10 cellular contexts compared by ENCODE assay signal in genomic region chr19:3136684-3137055, GRCh38. TPM values are rescaled to one million over a fixed set of nuclear protein-coding genes. Genes with fewer than 3 reads are reported as not detected.
A peak's percentile ranks its signal among the peaks of the same experiment; 100 is the strongest.
DNase-seq lines count a peak whose midpoint lies in the region; ATAC-seq and TF ChIP-seq lines count a peak whose summit lies in the region.
"Had no signal": no experiment of that assay in that cellular context is flagged by ENCODE, and none has a peak within 500 bp of the region (broad histone marks: within the 10 kb centered on the region; RNA-seq: fewer than 3 reads in every experiment).

No MANE protein-coding gene starts in this region.

- H3K4me3 Mint-ChIP-seq in central memory CD8-positive, alpha-beta T cell: no peak overlapping the region

- H3K4me3 ChIP-seq in BLaER1 treated with 17β-estradiol and CSF1 and Interleukin-3, amounts not matched to agents 10 nM and 100 nM: peak overlapping the region; percentile 83 to 100 (median 99)
- H3K4me3 ChIP-seq in mucosa of descending colon (no peak overlapping the region), BE2C (ENCODE audit: low read depth, low read length) (no peak overlapping the region)

- no peaks in the 10 kb centered on the region for H3K27me3 ChIP-seq in BLaER1 treated with 17β-estradiol and CSF1 and Interleukin-3, amounts not matched to agents 10 nM and 100 nM
- no peaks in the 10 kb centered on the region for H3K27me3 ChIP-seq in BE2C

- H3K9me3 Mint-ChIP-seq in central memory CD8-positive, alpha-beta T cell: no peaks in the 10 kb centered on the region

- H3K27me3 Mint-ChIP-seq in central memory CD8-positive, alpha-beta T cell: peaks cover 8% of the 10 kb centered on the region

- ATAC-seq in central memory CD8-positive, alpha-beta T cell (replicated peaks; ENCODE audit: extremely low read depth, poor library complexity, severe bottlenecking): no peak
- peak; percentile 54 for ATAC-seq in mucosa of descending colon
- no peak for ATAC-seq in sciatic nerve

- peak; percentile 89 for DNase-seq in HPDE6-E6E7 (ENCODE audit: extremely low spot score)
- DNase-seq in central memory CD8-positive, alpha-beta T cell (ENCODE audit: low spot score in 2 of 2): no peak
- DNase-seq in mucosa of descending colon: peak in 1 of 3 donors; percentile 34
- DNase-seq in BE2C: no peak
- no peak for DNase-seq in activated effector memory CD4-positive, alpha-beta T cell treated with Interleukin-2 at 50 U/mL for 16 hours
- DNase-seq in superior temporal gyrus (ENCODE audit: extremely low spot score): no peak
- no peak for DNase-seq in sciatic nerve (ENCODE audit: low spot score)
- DNase-seq: NCI-H1930, small intestine had no signal

- H3K36me3 ChIP-seq in BLaER1 treated with 17β-estradiol and CSF1 and Interleukin-3, amounts not matched to agents 10 nM and 100 nM: peaks cover 0 to 27% (median 16%) of the 10 kb centered on the region in 11 experiments; a peak in 14 of 22 replicates
- no peaks in the 10 kb centered on the region for H3K36me3 ChIP-seq in mucosa of descending colon (ENCODE audit: low read depth)
- no peaks in the 10 kb centered on the region for H3K36me3 ChIP-seq in BE2C

- peaks cover 68 to 89% (median 80%) of the 10 kb centered on the region in 10 experiments for H3K4me1 ChIP-seq in BLaER1 treated with 17β-estradiol and CSF1 and Interleukin-3, amounts not matched to agents 10 nM and 100 nM
- no peaks in the 10 kb centered on the region for H3K4me1 ChIP-seq in mucosa of descending colon (ENCODE audit: low read depth)
- no peaks in the 10 kb centered on the region for H3K4me1 ChIP-seq in BE2C

- intact Hi-C loops in mucosa of descending colon (cut with DNase I, micrococcal nuclease) (no loop called here), sciatic nerve (cut with DNase I) (no loop called here)

- no peaks in the 10 kb centered on the region; a peak in 1 of 22 replicates for H4K20me1 ChIP-seq in BLaER1 treated with 17β-estradiol and CSF1 and Interleukin-3, amounts not matched to agents 10 nM and 100 nM

- peak overlapping the region; percentile 95 to 100 (median 98) for H3K9ac ChIP-seq in BLaER1 treated with 17β-estradiol and CSF1 and Interleukin-3, amounts not matched to agents 10 nM and 100 nM

- H3K36me3 Mint-ChIP-seq in central memory CD8-positive, alpha-beta T cell (ENCODE audit: insufficient read depth): peaks cover 2% of the 10 kb centered on the region

- peak overlapping the region; percentile 81 to 97 (median 93) for H3K4me2 ChIP-seq in BLaER1 treated with 17β-estradiol and CSF1 and Interleukin-3, amounts not matched to agents 10 nM and 100 nM

- TF ChIP-seq CTCF in mucosa of descending colon (IDR thresholded peaks at IDR 0.05) (no peak), BE2C (IDR thresholded peaks at IDR 0.05; ENCODE audit: low read depth, low read length) (no peak)

- peaks cover 0 to 14% (median 0%) of the 10 kb centered on the region in 11 experiments; a peak in 3 of 22 replicates for H3K9me3 ChIP-seq in BLaER1 treated with 17β-estradiol and CSF1 and Interleukin-3, amounts not matched to agents 10 nM and 100 nM (replicated peaks in 1 of 11)
- H3K9me3 ChIP-seq in mucosa of descending colon: no peaks in the 10 kb centered on the region
- no peaks in the 10 kb centered on the region for H3K9me3 ChIP-seq in BE2C

- H3K27ac Mint-ChIP-seq in central memory CD8-positive, alpha-beta T cell (ENCODE audit: low read depth): peak overlapping the region; percentile 44

- H3K4me1 Mint-ChIP-seq in central memory CD8-positive, alpha-beta T cell: peaks cover 13% of the 10 kb centered on the region

- H3K27ac ChIP-seq in BLaER1 treated with 17β-estradiol and CSF1 and Interleukin-3, amounts not matched to agents 10 nM and 100 nM: peak overlapping the region; percentile 93 to 99 (median 98)

RNA-seq across cellular contexts. Expression of gene GNA15, which starts 0.8 kb away (rescaled TPM):
- 1 to 10 TPM; 1.9 to 6.2 (median 4.3) TPM for total RNA-seq in mucosa of descending colon
- polyA plus RNA-seq in BE2C (2012; ENCODE audit: insufficient read depth, insufficient read length, low read depth): 1.9 TPM
- 9.5 TPM for total RNA-seq in sciatic nerve

RNA-seq across cellular contexts. Expression of gene S1PR4, which starts 41.9 kb away (rescaled TPM):
- 1 to 10 TPM in 1 of 3 donors, under 1 TPM in 2; 0.38 to 2.5 (median 0.82) TPM for total RNA-seq in mucosa of descending colon
- polyA plus RNA-seq in BE2C (2012; ENCODE audit: insufficient read depth, insufficient read length, low read depth): not detected
- 3.1 TPM for total RNA-seq in sciatic nerve

RNA-seq across cellular contexts. Expression of gene GNA11, which starts 42.5 kb away (rescaled TPM):
- total RNA-seq in mucosa of descending colon (100 to 1,000 TPM; 182 to 349 (median 234) TPM), sciatic nerve (74.0 TPM)
- 180 TPM for polyA plus RNA-seq in BE2C (2012; ENCODE audit: insufficient read depth, insufficient read length, low read depth)

RNA-seq across cellular contexts. Expression of gene NCLN, which starts 49.1 kb away (rescaled TPM):
- total RNA-seq in mucosa of descending colon (100 to 1,000 TPM in 1 of 3 donors, 10 to 100 TPM in 2; 52.6 to 103 (median 94.4) TPM), sciatic nerve (25.4 TPM)
- 139 TPM for polyA plus RNA-seq in BE2C (2012; ENCODE audit: insufficient read depth, insufficient read length, low read depth)

Comparison
In these comparisons a context has a peak if more than half of its experiments do, and no peak if none do; other contexts are left out.
1. H3K4me3 ChIP-seq: peak in BLaER1 treated with 17β-estradiol and CSF1 and Interleukin-3, amounts not matched to agents 10 nM and 100 nM (10 of 10); none in mucosa of descending colon (single experiment) and BE2C (single experiment).